Comparison of ENCODE assay signal across 17 cellular contexts in genomic region chr9:16656432-16657169, GRCh38.
"Had no signal": no experiment of that assay in that cellular context is flagged by ENCODE, and none has a peak within 500 bp of the region (broad histone marks: within the 10 kb centered on the region; RNA-seq: fewer than 3 reads in every experiment).

No MANE protein-coding gene starts in this region.

- H3K27ac ChIP-seq: breast epithelium, upper lobe of right lung had no signal

- DNase-seq: activated CD4-positive, alpha-beta T cell treated with anti-CD3 and anti-CD28 coated beads, Interleukin-2, amount 50 U/mL, for 48 hours; activated CD4-positive, CD25-positive, alpha-beta regulatory T cell treated with anti-CD3 and anti-CD28 coated beads, Interleukin-2, amount 50 U/mL, for 72 hours; activated gamma-delta T cell treated with Interleukin-2 at 50 U/mL for 16 hours; activated naive CD8-positive, alpha-beta T cell treated with anti-CD3 and anti-CD28 coated beads for 36 hours; activated T-cell treated with anti-CD3 and anti-CD28 coated beads, Interleukin-2, amount 50 U/mL, for 48 hours; anterior cingulate cortex; dermis blood vessel endothelial cell; endodermal cell; erythroblast; head of caudate nucleus; mammary epithelial cell; mucosa of descending colon; stimulated activated CD4-positive, alpha-beta T cell treated with anti-CD3 and anti-CD28 coated beads, Interleukin-4, amount 100 ng/mL, for 1 hour; stimulated activated CD8-positive, alpha-beta memory T cell treated with anti-CD3 and anti-CD28 coated beads, Interleukin-4, amount 100 ng/mL, for 48 hours; stimulated activated naive CD8-positive, alpha-beta T cell treated with anti-CD3 and anti-CD28 coated beads, Interleukin-15, Interleukin-2, amounts not matched to agents 100 U/mL and 50 U/mL, for 24 hours; upper lobe of right lung had no signal

- H3K36me3 ChIP-seq: breast epithelium, upper lobe of right lung had no signal

- H3K4me1 ChIP-seq: breast epithelium, upper lobe of right lung had no signal

- H3K9me3 ChIP-seq: breast epithelium, mucosa of descending colon, upper lobe of right lung had no signal

- H3K4me3 ChIP-seq: breast epithelium, mucosa of descending colon, upper lobe of right lung had no signal

- H3K27me3 ChIP-seq: breast epithelium, upper lobe of right lung had no signal
